14 cellular contexts compared by ENCODE assay signal in the genomic region with DNA sequence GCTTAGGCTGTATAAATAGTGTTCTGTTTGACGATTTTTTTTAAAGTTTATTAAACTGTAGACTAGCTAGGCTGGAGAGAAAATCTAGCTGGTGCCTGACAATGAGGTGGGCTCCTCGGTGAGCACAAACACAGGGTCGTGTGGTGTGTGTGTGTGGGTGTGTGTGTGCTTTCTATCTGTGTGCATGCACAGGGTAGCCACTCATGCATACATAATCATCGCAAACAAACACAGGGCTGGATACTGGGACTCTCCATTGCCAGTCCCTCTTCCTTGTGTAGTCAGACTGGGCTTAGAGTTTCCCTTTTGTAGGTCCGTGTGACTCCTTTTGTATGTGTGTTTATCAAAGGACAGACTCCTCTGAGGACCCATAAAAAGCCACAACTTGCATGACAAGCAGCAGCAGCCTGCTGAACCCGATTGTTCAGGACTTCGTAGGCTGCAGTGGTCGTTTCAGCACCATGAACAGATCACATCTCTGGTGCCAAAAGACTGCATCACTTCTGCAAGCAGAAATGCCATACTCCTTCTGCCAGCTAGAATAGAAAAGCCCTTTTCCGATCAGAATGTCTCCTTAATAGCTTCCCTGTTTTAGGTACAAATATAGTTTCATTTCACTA. TPM values are rescaled to one million over a fixed set of nuclear protein-coding genes. Genes with fewer than 3 reads are reported as not detected.
DNase-seq lines count a peak whose midpoint lies in the region; ATAC-seq and TF ChIP-seq lines count a peak whose summit lies in the region.
"Had no signal": no experiment of that assay in that cellular context is flagged by ENCODE, and none has a peak within 500 bp of the region (broad histone marks: within the 10 kb centered on the region; RNA-seq: fewer than 3 reads in every experiment).

No MANE protein-coding gene starts in this region.

- dilution Hi-C loops in IMR-90 (cut with HindIII; ENCODE audit: low sequenced_read_pairs, unreplicated experiment) = no loop called here

- in situ Hi-C loops in IMR-90 (cut with MboI; ENCODE audit: low sequenced_read_pairs) = no loop called here

- ATAC-seq in IMR-90 (ENCODE audit: low read depth) (no peak), HG03354 (IDR thresholded peaks at IDR 0.05; ENCODE audit: poor library complexity, severe bottlenecking, unreplicated experiment) (no peak), GM18505 (IDR thresholded peaks at IDR 0.05; ENCODE audit: unreplicated experiment) (no peak), GM18909 (IDR thresholded peaks at IDR 0.05; ENCODE audit: poor library complexity, unreplicated experiment) (no peak)

- no peaks in the 10 kb centered on the region for H3K9me1 ChIP-seq in IMR-90 (ENCODE audit: insufficient read depth, low read length)

- H4K8ac ChIP-seq in IMR-90 (ENCODE audit: low read depth in 2 of 2, low read length in 2 of 2) = no peak overlapping the region

- H3K18ac ChIP-seq in IMR-90 (ENCODE audit: low read depth, low read length) = no peak overlapping the region

- BruUV-seq in IMR-90 (replicated peaks; lab: Mats Ljungman, UMichigan) = no TSS peak

- H3K4me3 ChIP-seq in IMR-90 (ENCODE audit: insufficient read depth, low read depth, low read length) = no peak overlapping the region
- peak overlapping the region; percentile 61 for H3K4me3 ChIP-seq in iPS-15b (ENCODE audit: low read depth, low read length)

- H2BK15ac ChIP-seq in IMR-90 (ENCODE audit: low read depth, low read length) = no peak overlapping the region

- CTCF ChIA-PET in IMR-90 (lab: Yijun Ruan, JAX) = no interaction called here
- CTCF ChIA-PET in activated naive CD4-positive, alpha-beta T cell treated with anti-CD3 and anti-CD28 coated beads, Interleukin-2, amount 10 ng/mL, durations not matched to agents 7 days and 5 days (lab: Charles Lee) = no interaction called here

- POLR2A ChIA-PET in IMR-90 (lab: Charles Lee; ENCODE audit: unreplicated experiment) = no interaction called here

- H3K9ac ChIP-seq in IMR-90 (ENCODE audit: low read depth, low read length) = no peak overlapping the region
- no peak overlapping the region for H3K9ac ChIP-seq in iPS-15b (ENCODE audit: low read depth, low read length)

- TF ChIP-seq CTCF in IMR-90 (conservative IDR thresholded peaks at IDR 0.05; ENCODE audit: low read depth, low read length) = no peak
- no peak for TF ChIP-seq CTCF in VCaP (conservative IDR thresholded peaks at IDR 0.05)

- no peak overlapping the region for H3K4ac ChIP-seq in IMR-90 (ENCODE audit: low read depth, low read length)

- no peak overlapping the region for H3K4me3 Mint-ChIP-seq in activated naive CD4-positive, alpha-beta T cell treated with anti-CD3 and anti-CD28 coated beads, Interleukin-2, amount 10 ng/mL, durations not matched to agents 7 days and 5 days
- H3K4me3 Mint-ChIP-seq: activated naive CD4-positive, alpha-beta T cell treated with anti-CD3 and anti-CD28 coated beads, Interleukin-2, amount 50 U/mL, for 24 hours; T-helper 2 cell treated with Interferon-gamma antibody and Interleukin-4, amounts not matched to agents 5 μg/mL and 100 μg/mL, for 36 hours had no signal

- H3K4me1 ChIP-seq in IMR-90 (ENCODE audit: control insufficient read depth, insufficient read depth, low read length) (no peaks in the 10 kb centered on the region), iPS-15b (ENCODE audit: control insufficient read depth, insufficient read depth, low read length) (no peaks in the 10 kb centered on the region)

- peaks cover 53% of the 10 kb centered on the region for H3K27me3 Mint-ChIP-seq in activated naive CD4-positive, alpha-beta T cell treated with anti-CD3 and anti-CD28 coated beads, Interleukin-2, amount 10 ng/mL, durations not matched to agents 7 days and 5 days

- H2BK5ac ChIP-seq in IMR-90 (ENCODE audit: low read depth, low read length, poor library complexity, severe bottlenecking) = no peak overlapping the region

- no peak overlapping the region for H3K4me2 ChIP-seq in IMR-90 (ENCODE audit: low read depth, low read length)

- H4K91ac ChIP-seq in IMR-90 (ENCODE audit: insufficient read depth, low read depth, low read length) = no peak overlapping the region

- H3K27ac ChIP-seq in IMR-90 (ENCODE audit: insufficient read depth, low read length) (no peak overlapping the region), VCaP (peak overlapping the region; percentile 84)

- no peak overlapping the region for H2BK20ac ChIP-seq in IMR-90 (ENCODE audit: low read depth, low read length)

- H4K20me1 ChIP-seq in IMR-90 (ENCODE audit: insufficient read depth, low read length) = no peaks in the 10 kb centered on the region

- no CpG with 5 or more reads among the region's 9 CpGs for WGBS in IMR-90 (ENCODE audit: extremely low coverage in 2 of 2, insufficient read length in 1 of 2), 2 experiments

- no peak overlapping the region for H3K14ac ChIP-seq in IMR-90 (replicated peaks; ENCODE audit: low read depth, low read length)

- H2AK5ac ChIP-seq in IMR-90 (ENCODE audit: low read depth, low read length) = no peak overlapping the region

- no peaks in the 10 kb centered on the region for H3K9me3 ChIP-seq in IMR-90 (ENCODE audit: control insufficient read depth, insufficient read depth, low read length)
- no peaks in the 10 kb centered on the region for H3K9me3 ChIP-seq in iPS-15b (ENCODE audit: control insufficient read depth, insufficient read depth, low read length)

- TF ChIP-seq POLR2A in IMR-90 (IDR thresholded peaks at IDR 0.05; ENCODE audit: low read depth, low read length) (no peak), GM18505 (IDR thresholded peaks at IDR 0.05; ENCODE audit: borderline replicate concordance, extremely low read depth, insufficient read depth, insufficient read length) (no peak)

- H3K27me3 ChIP-seq in IMR-90 (ENCODE audit: control insufficient read depth, insufficient read depth, low read length) (peaks cover 24% of the 10 kb centered on the region), iPS-15b (ENCODE audit: control insufficient read depth, insufficient read depth, low read length) (peaks cover 59% of the 10 kb centered on the region)

- no peak overlapping the region for H2BK120ac ChIP-seq in IMR-90 (ENCODE audit: low read depth, low read length)

- H3K36me3 ChIP-seq in IMR-90 (ENCODE audit: control insufficient read depth, insufficient read depth, low read length) (no peaks in the 10 kb centered on the region), iPS-15b (ENCODE audit: control insufficient read depth, insufficient read depth, low read length) (no peaks in the 10 kb centered on the region)

- H3K79me1 ChIP-seq in IMR-90 (ENCODE audit: low read depth in 1 of 2, low read length in 2 of 2) = no peaks in the 10 kb centered on the region

- intact Hi-C loops in IMR-90 (cut with micrococcal nuclease) = no loop called here

- H4K5ac ChIP-seq in IMR-90 (ENCODE audit: low read depth, low read length) = no peak overlapping the region

- no peak overlapping the region for H3K23ac ChIP-seq in IMR-90 (ENCODE audit: low read depth, low read length)

- H3K56ac ChIP-seq in IMR-90 (ENCODE audit: extremely low read depth, insufficient read depth, low read length) = no peak overlapping the region

- no peaks in the 10 kb centered on the region for H3K9me3 Mint-ChIP-seq in activated naive CD4-positive, alpha-beta T cell treated with anti-CD3 and anti-CD28 coated beads, Interleukin-2, amount 10 ng/mL, durations not matched to agents 7 days and 5 days

- TF ChIP-seq RAD21 in IMR-90 (IDR thresholded peaks at IDR 0.05; ENCODE audit: low read length) = no peak

- H3K36me3 Mint-ChIP-seq in activated naive CD4-positive, alpha-beta T cell treated with anti-CD3 and anti-CD28 coated beads, Interleukin-2, amount 10 ng/mL, durations not matched to agents 7 days and 5 days = no peaks in the 10 kb centered on the region
- H3K36me3 Mint-ChIP-seq: activated naive CD4-positive, alpha-beta T cell treated with anti-CD3 and anti-CD28 coated beads, Interleukin-2, amount 50 U/mL, for 24 hours had no signal

- H3K27ac Mint-ChIP-seq in activated naive CD4-positive, alpha-beta T cell treated with anti-CD3 and anti-CD28 coated beads, Interleukin-2, amount 10 ng/mL, durations not matched to agents 7 days and 5 days = no peak overlapping the region
- H3K27ac Mint-ChIP-seq: activated naive CD4-positive, alpha-beta T cell treated with anti-CD3 and anti-CD28 coated beads, Interleukin-2, amount 50 U/mL, for 24 hours; T-helper 2 cell treated with Interferon-gamma antibody and Interleukin-4, amounts not matched to agents 5 μg/mL and 100 μg/mL, for 36 hours had no signal

- no peak overlapping the region for H2AFZ ChIP-seq in IMR-90 (replicated peaks; ENCODE audit: low read length, poor library complexity)

- DNase-seq in A172 (ENCODE audit: low spot score) = peak; percentile 33
- peak; percentile 5 for DNase-seq in IMR-90
- no peak for DNase-seq in activated naive CD4-positive, alpha-beta T cell treated with anti-CD3 and anti-CD28 coated beads, Interleukin-2, amount 10 ng/mL, durations not matched to agents 7 days and 5 days
- DNase-seq: NCI-H1417 treated with DMSO at 0.1 percent for 48 hours had no signal

- no peaks in the 10 kb centered on the region for H3K4me1 Mint-ChIP-seq in activated naive CD4-positive, alpha-beta T cell treated with anti-CD3 and anti-CD28 coated beads, Interleukin-2, amount 10 ng/mL, durations not matched to agents 7 days and 5 days
- H3K4me1 Mint-ChIP-seq: activated naive CD4-positive, alpha-beta T cell treated with anti-CD3 and anti-CD28 coated beads, Interleukin-2, amount 50 U/mL, for 24 hours had no signal

- H2AK9ac ChIP-seq in IMR-90 (replicated peaks; ENCODE audit: low read depth, low read length, poor library complexity) = no peak overlapping the region

TF ChIP-seq in IMR-90, 13 proteins besides CTCF, POLR2A, EP300 and RAD21 (continues in another document):
- no peak for TF ChIP-seq FOS (IDR thresholded peaks at IDR 0.05; ENCODE audit: low read depth, low read length)
- no peak for TF ChIP-seq MXI1 (IDR thresholded peaks at IDR 0.05; ENCODE audit: borderline replicate concordance, low read depth, low read length)
- TF ChIP-seq RCOR1 (IDR thresholded peaks at IDR 0.05; ENCODE audit: insufficient replicate concordance, low read length) = no peak
- TF ChIP-seq NFE2L2 (IDR thresholded peaks at IDR 0.05; ENCODE audit: low read depth, low read length) = no peak
- TF ChIP-seq RFX5 (IDR thresholded peaks at IDR 0.05; ENCODE audit: low read depth, low read length) = no peak
- TF ChIP-seq, protein P1, sequence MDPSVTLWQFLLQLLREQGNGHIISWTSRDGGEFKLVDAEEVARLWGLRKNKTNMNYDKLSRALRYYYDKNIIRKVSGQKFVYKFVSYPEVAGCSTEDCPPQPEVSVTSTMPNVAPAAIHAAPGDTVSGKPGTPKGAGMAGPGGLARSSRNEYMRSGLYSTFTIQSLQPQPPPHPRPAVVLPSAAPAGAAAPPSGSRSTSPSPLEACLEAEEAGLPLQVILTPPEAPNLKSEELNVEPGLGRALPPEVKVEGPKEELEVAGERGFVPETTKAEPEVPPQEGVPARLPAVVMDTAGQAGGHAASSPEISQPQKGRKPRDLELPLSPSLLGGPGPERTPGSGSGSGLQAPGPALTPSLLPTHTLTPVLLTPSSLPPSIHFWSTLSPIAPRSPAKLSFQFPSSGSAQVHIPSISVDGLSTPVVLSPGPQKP (IDR thresholded peaks at IDR 0.05; ENCODE audit: borderline replicate concordance, low read depth, low read length) = no peak

RNA-seq across cellular contexts. Expression of a gene that starts 0.9 kb away (rescaled TPM):
- not detected in 2 replicates for total RNA-seq in A172 (2014; rRNA removed; shearing (Covaris generic))
- not detected in 2 replicates for total RNA-seq in IMR-90 (2012; rRNA removed)
- not detected in 2 replicates for polyA plus RNA-seq in IMR-90 (2012; rRNA removed)
- polyA plus RNA-seq in IMR-90 (2012; cell fraction: cytosol; rRNA removed) = not detected in 2 replicates
- polyA plus RNA-seq in IMR-90 (2012; cell fraction: nucleus; rRNA removed; ENCODE audit: low replicate concordance) = not detected in 2 replicates
- total RNA-seq: skeletal muscle tissue, subcutaneous adipose tissue had no signal
- polyA plus RNA-seq: BJ had no signal
